In genomic region chr10:25555865-25556264, GRCh38 we compare ENCODE assay signal across 26 cellular contexts.
DNase-seq lines count a peak whose midpoint lies in the region; ATAC-seq, FAIRE-seq and TF ChIP-seq lines count a peak whose summit lies in the region.
"Had no signal": no experiment of that assay in that cellular context is flagged by ENCODE, and none has a peak within 500 bp of the region (broad histone marks: within the 10 kb centered on the region; RNA-seq: fewer than 3 reads in every experiment).

No MANE protein-coding gene starts in this region.

- H3K36me3 Mint-ChIP-seq in nephron (ENCODE audit: low read depth): no peaks in the 10 kb centered on the region
- no peaks in the 10 kb centered on the region for H3K36me3 Mint-ChIP-seq in CD4-positive, alpha-beta memory T cell
- H3K36me3 Mint-ChIP-seq: activated CD8-positive, alpha-beta memory T cell treated with anti-CD3 and anti-CD28 coated beads, Interleukin-2, amount 10 ng/mL, durations not matched to agents 7 days and 5 days; activated naive CD8-positive, alpha-beta T cell; brain; CD8-positive, alpha-beta T cell; memory B cell; natural killer cell had no signal

- H3K27ac ChIP-seq in K562 (ENCODE audit: extremely low read depth, low read depth, low read length): no peak overlapping the region; the same call in 2 of the 3 replicates
- no peak overlapping the region for H3K27ac ChIP-seq in CD4-positive, alpha-beta memory T cell (ENCODE audit: low read depth, low read length)
- H3K27ac ChIP-seq: colonic mucosa, PC-9, prostate gland, vagina had no signal

- CTCF ChIA-PET in K562 (lab: Yijun Ruan, JAX; ENCODE audit: low intra/inter-chr PET ratio): no interaction called here
- CTCF ChIA-PET in CD4-positive, alpha-beta memory T cell (lab: Charles Lee; ENCODE audit: partially characterized antibody): no interaction called here

- H3K27me3 Mint-ChIP-seq in nephron (ENCODE audit: low read depth): no peaks in the 10 kb centered on the region
- H3K27me3 Mint-ChIP-seq in CD4-positive, alpha-beta memory T cell: no peaks in the 10 kb centered on the region
- H3K27me3 Mint-ChIP-seq: activated CD8-positive, alpha-beta memory T cell treated with anti-CD3 and anti-CD28 coated beads, Interleukin-2, amount 10 ng/mL, durations not matched to agents 7 days and 5 days; activated naive CD8-positive, alpha-beta T cell; brain; memory B cell had no signal

- no peaks in the 10 kb centered on the region for H3K9me3 Mint-ChIP-seq in nephron
- peaks cover 0 to 3% (median under 1%) of the 10 kb centered on the region in 8 donors for H3K9me3 Mint-ChIP-seq in CD4-positive, alpha-beta memory T cell
- H3K9me3 Mint-ChIP-seq: brain, memory B cell had no signal

- H4K20me1 ChIP-seq in K562 (replicated peaks; ENCODE audit: control insufficient read depth, insufficient read depth, low read length): no peaks in the 10 kb centered on the region

- H3K4me3 ChIP-seq in NB4 (ENCODE audit: low read depth, low read length): no peak overlapping the region
- H3K4me3 ChIP-seq in K562: no peak overlapping the region
- no peak overlapping the region for H3K4me3 ChIP-seq in CD4-positive, alpha-beta memory T cell (ENCODE audit: low read length in 2 of 2)
- H3K4me3 ChIP-seq: colonic mucosa, PC-9, prostate gland, vagina had no signal

- peaks cover 30% of the 10 kb centered on the region for H3K4me1 Mint-ChIP-seq in nephron
- no peaks in the 10 kb centered on the region for H3K4me1 Mint-ChIP-seq in CD4-positive, alpha-beta memory T cell
- H3K4me1 Mint-ChIP-seq: activated CD8-positive, alpha-beta memory T cell treated with anti-CD3 and anti-CD28 coated beads, Interleukin-2, amount 10 ng/mL, durations not matched to agents 7 days and 5 days; memory B cell; natural killer cell had no signal

- no peaks in the 10 kb centered on the region for H3K9me3 ChIP-seq in K562 (replicated peaks; ENCODE audit: control insufficient read depth, insufficient read depth, low read depth, low read length)
- H3K9me3 ChIP-seq in CD4-positive, alpha-beta memory T cell (ENCODE audit: control insufficient read depth in 1 of 2, low read length in 2 of 2): no peaks in the 10 kb centered on the region
- H3K9me3 ChIP-seq: colonic mucosa, prostate gland, vagina had no signal

- no TSS peak for BruUV-seq in K562 (replicated peaks; lab: Mats Ljungman, UMichigan)

- peak; percentile 5 to 44; a peak in 2 of 4 replicates for TF ChIP-seq RAD21 in K562 (CRISPR knock-in tag; conservative IDR thresholded peaks at IDR 0.05 in 1 of 2, IDR thresholded peaks at IDR 0.05 in 1 of 2)

- H3K4me2 ChIP-seq in K562 (ENCODE audit: insufficient read depth, low read length): no peak overlapping the region
- H3K4me2 ChIP-seq: PC-9 had no signal

- in situ Hi-C loops in K562 (cut with MboI): no loop called here

- ATAC-seq in K562: peak; percentile 84
- ATAC-seq: activated CD8-positive, alpha-beta memory T cell treated with anti-CD3 and anti-CD28 coated beads, Interleukin-2, amount 10 ng/mL, durations not matched to agents 7 days and 5 days; CD8-positive, alpha-beta T cell; natural killer cell had no signal

- POLR2A ChIA-PET in K562 (lab: Yijun Ruan, JAX): interaction anchor here (0.6 to 1.5 kb wide), 3 partner anchors 8 to 12 kb away, joined by 3 to 4 read pairs (median 3); no protein-coding TSS in a partner anchor
- POLR2A ChIA-PET in CD4-positive, alpha-beta memory T cell (lab: Charles Lee; ENCODE audit: partially characterized antibody): no interaction called here

- no peak overlapping the region for H3K9ac ChIP-seq in K562 (ENCODE audit: insufficient read depth in 1 of 2, low read depth in 2 of 2, low read length in 2 of 2)

- TF ChIP-seq CTCF in D721Med (IDR thresholded peaks at IDR 0.05; ENCODE audit: insufficient read depth, missing control alignments) (peak; percentile 20), NB4 (IDR thresholded peaks at IDR 0.05; ENCODE audit: low read depth, low read length) (no peak), K562 (IDR thresholded peaks at IDR 0.05 in 2 of 3, conservative IDR thresholded peaks at IDR 0.05 in 1 of 3; ENCODE audit: insufficient read depth in 2 of 3, low read depth in 1 of 3, low read length in 3 of 3) (peak; percentile 28 to 58 (median 44); a peak in 4 of 6 replicates), nephron (IDR thresholded peaks at IDR 0.05; ENCODE audit: unreplicated experiment in 3 of 3) (no peak)

- H3K4me3 Mint-ChIP-seq in nephron: no peak overlapping the region
- H3K4me3 Mint-ChIP-seq in CD4-positive, alpha-beta memory T cell: no peak overlapping the region
- H3K4me3 Mint-ChIP-seq: activated CD8-positive, alpha-beta memory T cell treated with anti-CD3 and anti-CD28 coated beads, Interleukin-2, amount 10 ng/mL, durations not matched to agents 7 days and 5 days; activated naive CD8-positive, alpha-beta T cell; CD8-positive, alpha-beta T cell; memory B cell; natural killer cell had no signal

- peak overlapping the region; percentile 67 for H2AFZ ChIP-seq in K562 (ENCODE audit: low read depth, low read length)
- H2AFZ ChIP-seq: PC-9 had no signal

- H3K27ac Mint-ChIP-seq in nephron: peak overlapping the region; percentile 72 to 93 (median 87)
- H3K27ac Mint-ChIP-seq in CD4-positive, alpha-beta memory T cell: no peak overlapping the region
- H3K27ac Mint-ChIP-seq: activated CD8-positive, alpha-beta memory T cell treated with anti-CD3 and anti-CD28 coated beads, Interleukin-2, amount 10 ng/mL, durations not matched to agents 7 days and 5 days; activated naive CD8-positive, alpha-beta T cell; CD8-positive, alpha-beta T cell; memory B cell; natural killer cell had no signal

- H3K27me3 ChIP-seq in K562 (ENCODE audit: control insufficient read depth in 2 of 2, insufficient read depth in 2 of 2, low read length in 2 of 2): no peaks in the 10 kb centered on the region
- no peaks in the 10 kb centered on the region for H3K27me3 ChIP-seq in CD4-positive, alpha-beta memory T cell (ENCODE audit: insufficient read depth, low read length)
- H3K27me3 ChIP-seq: colonic mucosa, vagina had no signal

- H3K4me1 ChIP-seq in K562 (replicated peaks in 1 of 2; ENCODE audit: control insufficient read depth in 2 of 2, insufficient read depth in 2 of 2, low read length in 2 of 2): peaks cover 0 to 7% of the 10 kb centered on the region in 2 experiments; a peak in 1 of 5 replicates
- H3K4me1 ChIP-seq in CD4-positive, alpha-beta memory T cell (ENCODE audit: insufficient read depth, low read length): no peaks in the 10 kb centered on the region
- H3K4me1 ChIP-seq: colonic mucosa, prostate gland, vagina had no signal

- TF ChIP-seq EP300 in K562 (IDR thresholded peaks at IDR 0.05; ENCODE audit: low read length): no peak

- FAIRE-seq in D721Med (lab: Jason Lieb, UNC): no peak
- FAIRE-seq in K562 (lab: Jason Lieb, UNC): no peak
- FAIRE-seq: endometrium, small intestine had no signal

- H3K79me2 ChIP-seq in K562 (ENCODE audit: control insufficient read depth, insufficient read depth, low read length): no peaks in the 10 kb centered on the region

- 55% methylated on average over 5 of the region's 5 CpGs for WGBS in K562 (ENCODE audit: insufficient coverage, low coverage, missing lambda C conversion rate)

- intact Hi-C loops in K562 (cut with micrococcal nuclease): no loop called here
- intact Hi-C loops in CD4-positive, alpha-beta memory T cell (cut with micrococcal nuclease): no loop called here

- H3K9me1 ChIP-seq in K562 (ENCODE audit: control insufficient read depth, insufficient read depth, low read length): no peaks in the 10 kb centered on the region

- DNase-seq in D721Med (ENCODE audit: insufficient read length, low spot score): no peak
- peak; percentile 7 for DNase-seq in NB4 (ENCODE audit: low read depth)
- peak in 1 of 4 experiments; percentile 30 for DNase-seq in K562 (ENCODE audit: extremely low read depth in 1 of 4, low spot score in 3 of 4)
- DNase-seq in DMS153 (lab: John Stamatoyannopoulos, UW): no peak
- no peak for DNase-seq in pons (ENCODE audit: low spot score)
- DNase-seq in T-helper 9 cell: no peak
- no peak for DNase-seq in CD4-positive, alpha-beta memory T cell
- DNase-seq: activated CD4-positive, alpha-beta T cell treated with anti-CD3 and anti-CD28 coated beads for 4 hours; activated CD8-positive, alpha-beta memory T cell treated with anti-CD3 and anti-CD28 coated beads, Interleukin-2, amount 10 ng/mL, durations not matched to agents 7 days and 5 days; CD8-positive, alpha-beta T cell; colonic mucosa; DND-41; hippocampal formation; natural killer cell; NCI-H1436 treated with DMSO at 0.1 percent for 48 hours; NCI-H748 treated with DMSO at 0.1 percent for 48 hours; small intestine; stimulated activated CD4-positive, alpha-beta T cell treated with anti-CD3 and anti-CD28 coated beads, Interleukin-4, amount 100 ng/mL, for 4 hours had no signal

- TF ChIP-seq POLR2A in NB4 (IDR thresholded peaks at IDR 0.05; ENCODE audit: extremely low read depth, insufficient read length): no peak
- TF ChIP-seq POLR2A in K562 (conservative IDR thresholded peaks at IDR 0.05): no peak

- no peaks in the 10 kb centered on the region for H3K36me3 ChIP-seq in K562 (ENCODE audit: control insufficient read depth, insufficient read depth, low read length)
- H3K36me3 ChIP-seq in CD4-positive, alpha-beta memory T cell (ENCODE audit: insufficient read depth, low read length): no peaks in the 10 kb centered on the region
- H3K36me3 ChIP-seq: colonic mucosa, prostate gland, vagina had no signal

TF ChIP-seq in K562, 482 proteins besides CTCF, POLR2A, EP300 and RAD21:
- no peak for TF ChIP-seq ZC3H8 (IDR thresholded peaks at IDR 0.05)
- peak in 1 of 3 experiments; percentile 74 for TF ChIP-seq YY1 (IDR thresholded peaks at IDR 0.05; ENCODE audit: borderline replicate concordance in 1 of 3, control insufficient read depth in 1 of 3, extremely low read depth in 1 of 3, insufficient read depth in 3 of 3, insufficient read length in 1 of 3, insufficient replicate concordance in 2 of 3, low read depth in 1 of 3, low read length in 2 of 3)
- no peak for TF ChIP-seq RBM17 (IDR thresholded peaks at IDR 0.05; ENCODE audit: borderline replicate concordance, low read depth, low read length)
- no peak for TF ChIP-seq FOXJ2 (tag; IDR thresholded peaks at IDR 0.05)
- no peak for TF ChIP-seq NFRKB (IDR thresholded peaks at IDR 0.05; ENCODE audit: low read depth)
- no peak for TF ChIP-seq NR2C2 (CRISPR knock-in tag; IDR thresholded peaks at IDR 0.05)
- TF ChIP-seq NR2C2 (tag; IDR thresholded peaks at IDR 0.05): 0 out of 2 replicates have a peak, but pooled peaks have one; percentile 27

Comparison
In these comparisons a context has a peak if more than half of its experiments do, and no peak if none do; other contexts are left out.
1. CTCF ChIP-seq: peak in D721Med (single experiment) and K562 (3 of 3); none in NB4 (single experiment) and nephron (0 of 3).
2. H3K27ac Mint-ChIP-seq: peak in nephron (3 of 3); none in CD4-positive, alpha-beta memory T cell (0 of 7).